9 cellular contexts compared by ENCODE assay signal in the genomic region with DNA sequence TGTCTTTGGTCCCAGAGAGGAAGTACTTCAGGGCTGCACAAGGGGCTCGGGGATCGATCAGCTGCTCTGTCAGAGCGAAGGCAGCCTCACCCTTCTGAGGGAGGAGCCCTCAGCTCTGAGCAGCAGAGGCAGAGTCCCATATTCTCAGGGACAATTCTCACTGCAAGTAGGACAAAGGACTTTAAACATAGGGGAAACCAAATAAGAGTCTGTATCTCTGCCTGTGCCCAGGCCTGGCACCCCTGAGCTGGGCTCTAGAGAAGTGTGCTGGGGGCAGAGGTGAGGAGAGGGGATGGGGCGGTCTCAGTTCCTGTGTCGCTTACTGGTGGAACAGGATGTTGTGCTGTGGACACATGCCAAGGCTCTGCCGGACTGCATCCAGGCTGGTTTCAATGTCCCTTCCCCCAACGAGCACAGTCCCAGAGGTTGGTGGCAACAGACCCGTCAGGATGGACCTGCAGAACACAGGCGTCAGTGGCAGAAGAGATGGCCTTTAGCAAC.
DNase-seq lines count a peak whose midpoint lies in the region; ATAC-seq, FAIRE-seq and TF ChIP-seq lines count a peak whose summit lies in the region.
"Had no signal": no experiment of that assay in that cellular context is flagged by ENCODE, and none has a peak within 500 bp of the region (broad histone marks: within the 10 kb centered on the region; RNA-seq: fewer than 3 reads in every experiment).

No MANE protein-coding gene starts in this region.

- H3K4me3 Mint-ChIP-seq in MCF 10A (ENCODE audit: unreplicated experiment), result no peak overlapping the region
- H3K4me3 Mint-ChIP-seq in activated T-helper 2 cell treated with anti-CD3 and anti-CD28 coated beads, Interferon-gamma antibody, Interleukin-2, Interleukin-4, amounts not matched to agents 10 μg/mL and 5 μg/mL and 100 μg/mL, durations not matched to agents 14 hours and 24 hours and 36 hours (ENCODE audit: low read depth), result no peak overlapping the region

- H3K36me3 ChIP-seq in breast epithelium, result no peaks in the 10 kb centered on the region
- no peaks in the 10 kb centered on the region for H3K36me3 ChIP-seq in mesodermal cell (ENCODE audit: control insufficient read depth, insufficient read depth, low read length)

- POLR2A ChIA-PET in MCF 10A (lab: Yijun Ruan, JAX), result interaction anchor here (0.6 to 1.3 kb wide), 3 partner anchors 15 to 292 kb away, joined by 3 to 7 read pairs (median 3); no protein-coding TSS in a partner anchor

- peak; percentile 70 to 84 for DNase-seq in breast epithelium (ENCODE audit: low spot score in 2 of 2)
- no peak for DNase-seq in MCF 10A (ENCODE audit: unreplicated experiment)
- peak; percentile 73 for DNase-seq in dermis blood vessel endothelial cell
- peak; percentile 46 for DNase-seq in urothelium cell line (ENCODE audit: low spot score)
- no peak for DNase-seq in hepatic stellate cell (ENCODE audit: low spot score)
- no peak for DNase-seq in activated T-helper 2 cell treated with anti-CD3 and anti-CD28 coated beads, Interferon-gamma antibody, Interleukin-2, Interleukin-4, amounts not matched to agents 10 μg/mL and 5 μg/mL and 100 μg/mL, durations not matched to agents 14 hours and 24 hours and 36 hours (ENCODE audit: low spot score)
- DNase-seq: T-helper 9 cell had no signal

- no peaks in the 10 kb centered on the region for H3K27me3 Mint-ChIP-seq in MCF 10A (ENCODE audit: insufficient read depth, unreplicated experiment)
- peaks cover 7% of the 10 kb centered on the region for H3K27me3 Mint-ChIP-seq in activated T-helper 2 cell treated with anti-CD3 and anti-CD28 coated beads, Interferon-gamma antibody, Interleukin-2, Interleukin-4, amounts not matched to agents 10 μg/mL and 5 μg/mL and 100 μg/mL, durations not matched to agents 14 hours and 24 hours and 36 hours (ENCODE audit: low read depth)

- intact Hi-C loops in breast epithelium (cut with DNase I; ENCODE audit: low total_unique reads), result no loop called here
- intact Hi-C loops in MCF 10A (cut with micrococcal nuclease), result loop anchor here (2.0 kb wide), 2 partner anchors 192 to 420 kb away; a partner anchor contains a TSS
- intact Hi-C loops in activated T-helper 2 cell treated with anti-CD3 and anti-CD28 coated beads, Interferon-gamma antibody, Interleukin-2, Interleukin-4, amounts not matched to agents 10 μg/mL and 5 μg/mL and 100 μg/mL, durations not matched to agents 14 hours and 24 hours and 36 hours (cut with micrococcal nuclease), result no loop called here

- TF ChIP-seq CTCF in breast epithelium (IDR thresholded peaks at IDR 0.05) (no peak), MCF 10A (IDR thresholded peaks at IDR 0.05; ENCODE audit: unreplicated experiment) (no peak)

- H3K4me1 ChIP-seq in breast epithelium (peaks cover 0 to 19% of the 10 kb centered on the region in 2 donors), mesodermal cell (ENCODE audit: control insufficient read depth, insufficient read depth, low read length, poor library complexity, severe bottlenecking) (peaks cover 39% of the 10 kb centered on the region)

- no peak for TF ChIP-seq POLR2A in breast epithelium (IDR thresholded peaks at IDR 0.05)

- H3K4me3 ChIP-seq in breast epithelium (peak overlapping the region in 2 of 3 donors; percentile 7 to 26), mesodermal cell (ENCODE audit: extremely low read depth, insufficient read depth, low read length, poor library complexity, severe bottlenecking) (no peak overlapping the region)

- CTCF ChIA-PET in MCF 10A (lab: Yijun Ruan, JAX), result interaction anchor here (0.6 to 19.1 kb wide), 17 partner anchors 9 to 1024 kb away, joined by 3 to 304 read pairs (median 5); a partner anchor contains a TSS

- WGBS in mesodermal cell (ENCODE audit: insufficient coverage in 2 of 2), 2 experiments, result 82 to 83% methylated on average over 9 of the region's 9 CpGs

- no peaks in the 10 kb centered on the region for H3K27me3 ChIP-seq in breast epithelium

- H3K36me3 Mint-ChIP-seq in MCF 10A (ENCODE audit: insufficient read depth, unreplicated experiment), result peaks cover 5% of the 10 kb centered on the region
- H3K36me3 Mint-ChIP-seq in activated T-helper 2 cell treated with anti-CD3 and anti-CD28 coated beads, Interferon-gamma antibody, Interleukin-2, Interleukin-4, amounts not matched to agents 10 μg/mL and 5 μg/mL and 100 μg/mL, durations not matched to agents 14 hours and 24 hours and 36 hours (ENCODE audit: low read depth), result no peaks in the 10 kb centered on the region

- H3K9me3 Mint-ChIP-seq in MCF 10A (ENCODE audit: unreplicated experiment), result no peaks in the 10 kb centered on the region
- no peaks in the 10 kb centered on the region for H3K9me3 Mint-ChIP-seq in activated T-helper 2 cell treated with anti-CD3 and anti-CD28 coated beads, Interferon-gamma antibody, Interleukin-2, Interleukin-4, amounts not matched to agents 10 μg/mL and 5 μg/mL and 100 μg/mL, durations not matched to agents 14 hours and 24 hours and 36 hours

- H3K4me1 Mint-ChIP-seq in MCF 10A (ENCODE audit: insufficient read depth, unreplicated experiment), result peaks cover 13% of the 10 kb centered on the region
- peaks cover 3% of the 10 kb centered on the region for H3K4me1 Mint-ChIP-seq in activated T-helper 2 cell treated with anti-CD3 and anti-CD28 coated beads, Interferon-gamma antibody, Interleukin-2, Interleukin-4, amounts not matched to agents 10 μg/mL and 5 μg/mL and 100 μg/mL, durations not matched to agents 14 hours and 24 hours and 36 hours (ENCODE audit: low read depth)

- ATAC-seq in HG03025 (IDR thresholded peaks at IDR 0.05; ENCODE audit: low FRiP score, unreplicated experiment), result no peak

- no TSS peak for BruUV-seq in MCF 10A (replicated peaks; lab: Mats Ljungman, UMichigan)

- no peaks in the 10 kb centered on the region for H3K9me3 ChIP-seq in breast epithelium
- H3K9me3 ChIP-seq in mesodermal cell (ENCODE audit: control insufficient read depth, low read length), result no peaks in the 10 kb centered on the region

- no peak overlapping the region for H3K27ac Mint-ChIP-seq in MCF 10A (ENCODE audit: low read depth, unreplicated experiment)
- no peak overlapping the region for H3K27ac Mint-ChIP-seq in activated T-helper 2 cell treated with anti-CD3 and anti-CD28 coated beads, Interferon-gamma antibody, Interleukin-2, Interleukin-4, amounts not matched to agents 10 μg/mL and 5 μg/mL and 100 μg/mL, durations not matched to agents 14 hours and 24 hours and 36 hours

- H3K27ac ChIP-seq in breast epithelium (peak overlapping the region; percentile 78 to 80), mesodermal cell (ENCODE audit: low read depth, low read length, severe bottlenecking) (peak overlapping the region; percentile 92)

- peak; percentile 70 for FAIRE-seq in urothelium cell line (lab: Jason Lieb, UNC)

Comparison
In these comparisons a context has a peak if more than half of its experiments do, and no peak if none do; other contexts are left out.
1. DNase-seq: peak in breast epithelium (2 of 2), dermis blood vessel endothelial cell (single experiment) and urothelium cell line (single experiment); none in MCF 10A (single experiment), hepatic stellate cell (single experiment) and activated T-helper 2 cell treated with anti-CD3 and anti-CD28 coated beads, Interferon-gamma antibody, Interleukin-2, Interleukin-4, amounts not matched to agents 10 μg/mL and 5 μg/mL and 100 μg/mL, durations not matched to agents 14 hours and 24 hours and 36 hours (single experiment).